In the genomic region with DNA sequence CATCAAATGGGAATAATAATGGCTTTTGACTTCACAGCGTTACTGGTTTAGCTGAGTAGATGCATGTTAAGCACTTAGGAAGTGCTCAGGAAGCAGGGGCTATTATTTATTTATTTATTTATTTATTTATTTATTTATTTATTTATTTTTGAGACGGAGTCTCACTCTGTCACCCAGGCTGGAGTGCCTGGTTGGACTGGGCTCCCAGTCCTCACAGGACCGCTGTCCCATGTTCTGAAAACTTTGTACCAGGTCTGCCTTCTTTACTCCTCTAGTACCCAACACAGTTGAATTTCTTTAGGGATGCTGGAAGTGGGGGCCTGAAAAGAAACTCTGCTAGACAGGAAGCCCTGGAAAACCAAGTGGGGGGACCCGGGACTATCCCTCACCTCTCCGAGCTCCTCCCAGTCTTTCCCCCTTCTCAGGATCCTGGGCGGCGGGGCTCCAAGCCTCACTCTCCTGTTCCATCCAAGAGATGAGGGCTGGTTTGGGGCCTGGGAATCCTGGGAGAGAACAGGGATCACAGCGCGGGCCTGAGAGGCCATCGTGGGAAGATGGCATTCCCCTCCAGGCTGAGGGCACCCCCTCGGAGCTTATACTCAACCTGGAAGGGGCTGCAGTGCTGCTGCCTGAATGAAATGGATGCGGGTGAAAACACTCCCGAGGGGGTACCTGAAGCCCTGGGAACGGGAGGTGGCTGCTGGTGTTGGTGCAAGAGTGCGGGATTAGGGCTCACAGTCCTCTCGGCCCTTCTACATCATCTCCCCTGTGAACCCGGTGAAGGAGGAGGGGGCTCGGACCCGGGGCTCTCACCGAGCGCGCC, we compare ENCODE assay signal across 8 cellular contexts. TPM values are rescaled to one million over a fixed set of nuclear protein-coding genes. Genes with fewer than 3 reads are reported as not detected.
DNase-seq lines count a peak whose midpoint lies in the region; ATAC-seq, FAIRE-seq and TF ChIP-seq lines count a peak whose summit lies in the region.

No MANE protein-coding gene starts in this region.

- intact Hi-C loops in left ventricle myocardium superior (cut with micrococcal nuclease) = no loop called here

- peak overlapping the region; percentile 96 for H3K4me3 Mint-ChIP-seq in activated naive CD8-positive, alpha-beta T cell treated with anti-CD3 and anti-CD28 coated beads, Interleukin-2, amount 50 U/mL, for 24 hours

- POLR2A ChIA-PET in BJ (lab: Charles Lee) = interaction anchor here (0.5 kb wide), 1 partner anchor 24 kb away, joined by 3 read pairs; no protein-coding TSS in a partner anchor

- H3K9ac ChIP-seq in rectal smooth muscle tissue (ENCODE audit: low read length) = peak overlapping the region; percentile 84

- no peaks in the 10 kb centered on the region for H3K36me3 Mint-ChIP-seq in activated naive CD8-positive, alpha-beta T cell treated with anti-CD3 and anti-CD28 coated beads, Interleukin-2, amount 50 U/mL, for 24 hours (ENCODE audit: low read depth)

- H3K4me1 Mint-ChIP-seq in activated naive CD8-positive, alpha-beta T cell treated with anti-CD3 and anti-CD28 coated beads, Interleukin-2, amount 50 U/mL, for 24 hours = peaks cover 61% of the 10 kb centered on the region

- no peaks in the 10 kb centered on the region for H3K9me3 Mint-ChIP-seq in activated naive CD8-positive, alpha-beta T cell treated with anti-CD3 and anti-CD28 coated beads, Interleukin-2, amount 50 U/mL, for 24 hours

- TF ChIP-seq CTCF in BJ (IDR thresholded peaks at IDR 0.05; ENCODE audit: insufficient read depth, low read depth, low read length) = no peak

- peaks cover 5% of the 10 kb centered on the region for H3K4me1 ChIP-seq in rectal smooth muscle tissue (ENCODE audit: control insufficient read depth, insufficient read depth, low read length)

- H3K27me3 Mint-ChIP-seq in activated naive CD8-positive, alpha-beta T cell treated with anti-CD3 and anti-CD28 coated beads, Interleukin-2, amount 50 U/mL, for 24 hours = no peaks in the 10 kb centered on the region

- peak overlapping the region; percentile 90 for H3K27ac ChIP-seq in rectal smooth muscle tissue (ENCODE audit: low read depth, low read length)

- H3K36me3 ChIP-seq in BJ (ENCODE audit: control insufficient read depth, insufficient read depth, low read length) (no peaks in the 10 kb centered on the region; the same call in 1 of the 2 replicates), rectal smooth muscle tissue (ENCODE audit: control insufficient read depth, insufficient read depth, low read length) (no peaks in the 10 kb centered on the region)

- H3K27me3 ChIP-seq in BJ (ENCODE audit: control insufficient read depth, insufficient read depth, low read length) = no peaks in the 10 kb centered on the region
- H3K27me3 ChIP-seq in rectal smooth muscle tissue (ENCODE audit: control insufficient read depth, insufficient read depth, low read length) = no peaks in the 10 kb centered on the region

- no peak for DNase-seq in BJ (ENCODE audit: low read depth)
- DNase-seq in activated naive CD8-positive, alpha-beta T cell treated with anti-CD3 and anti-CD28 coated beads, Interleukin-2, amount 50 U/mL, for 24 hours = no peak
- DNase-seq in left ventricle myocardium superior = peak; percentile 42
- no peak for DNase-seq in activated effector memory CD4-positive, alpha-beta T cell treated with anti-CD3 and anti-CD28 coated beads, Interleukin-2, amount 50 U/mL, for 16 hours
- no peak for DNase-seq in HTR-8/SVneo (ENCODE audit: insufficient read length, low spot score)

- CTCF ChIA-PET in BJ (lab: Yijun Ruan, JAX) = interaction anchor here (1.2 kb wide), 2 partner anchors 14 to 58 kb away, joined by 3 to 4 read pairs; no protein-coding TSS in a partner anchor

- FAIRE-seq in HTR-8/SVneo (lab: Jason Lieb, UNC) = no peak

- peak overlapping the region; percentile 51 for H3K4me3 ChIP-seq in BJ (ENCODE audit: low read depth, low read length)
- peak overlapping the region; percentile 88 for H3K4me3 ChIP-seq in rectal smooth muscle tissue (ENCODE audit: low read length)

- H3K27ac Mint-ChIP-seq in activated naive CD8-positive, alpha-beta T cell treated with anti-CD3 and anti-CD28 coated beads, Interleukin-2, amount 50 U/mL, for 24 hours = peak overlapping the region; percentile 90

- ATAC-seq in HG02973 (IDR thresholded peaks at IDR 0.05; ENCODE audit: unreplicated experiment) (peak; percentile 1), left ventricle myocardium superior (peak; percentile 30), GM18868 (IDR thresholded peaks at IDR 0.05; ENCODE audit: unreplicated experiment) (no peak)
- no peak for ATAC-seq in activated naive CD8-positive, alpha-beta T cell treated with anti-CD3 and anti-CD28 coated beads, Interleukin-2, amount 50 U/mL, for 24 hours

RNA-seq across cellular contexts. Expression of gene ZNF688, which starts 0.7 kb away (rescaled TPM):
- 6.3 and 8.8 TPM in 2 replicates for polyA plus RNA-seq in BJ (2011; rRNA removed)
- polyA minus RNA-seq in BJ (2011; rRNA and poly(A)+ RNA removed) = 1.2 and 2.1 TPM in 2 replicates
- total RNA-seq in left ventricle myocardium superior = 10.0 TPM

RNA-seq across cellular contexts. Expression of gene ZNF764, which starts 12.7 kb away (rescaled TPM):
- polyA plus RNA-seq in BJ (2011; rRNA removed) = 2.3 and 2.6 TPM in 2 replicates
- polyA minus RNA-seq in BJ (2011; rRNA and poly(A)+ RNA removed) = 1.8 and 2.0 TPM in 2 replicates
- 9.1 TPM for total RNA-seq in left ventricle myocardium superior

RNA-seq across cellular contexts. Expression of gene ZNF785, which starts 14.7 kb away (rescaled TPM):
- polyA plus RNA-seq in BJ (2011; rRNA removed) = 6.6 TPM in 2 replicates
- 4.4 and 5.4 TPM in 2 replicates for polyA minus RNA-seq in BJ (2011; rRNA and poly(A)+ RNA removed)
- 7.3 TPM for total RNA-seq in left ventricle myocardium superior

RNA-seq across cellular contexts. Expression of gene ZNF747, which starts 36.2 kb away (rescaled TPM):
- polyA plus RNA-seq in BJ (2011; rRNA removed) = 5.5 and 6.4 TPM in 2 replicates
- 3.8 and 4.9 TPM in 2 replicates for polyA minus RNA-seq in BJ (2011; rRNA and poly(A)+ RNA removed)
- total RNA-seq in left ventricle myocardium superior = 9.0 TPM

RNA-seq across cellular contexts. Expression of gene ZNF689, which starts 39.4 kb away (rescaled TPM):
- polyA plus RNA-seq in BJ (2011; rRNA removed) = 3.6 and 4.1 TPM in 2 replicates
- 4.9 and 10.9 TPM in 2 replicates for polyA minus RNA-seq in BJ (2011; rRNA and poly(A)+ RNA removed)
- total RNA-seq in left ventricle myocardium superior = 4.8 TPM

Comparison
In these comparisons a context has a peak if more than half of its experiments do, and no peak if none do; other contexts are left out.
1. ATAC-seq: peak in HG02973 (single experiment) and left ventricle myocardium superior (single experiment); none in activated naive CD8-positive, alpha-beta T cell treated with anti-CD3 and anti-CD28 coated beads, Interleukin-2, amount 50 U/mL, for 24 hours (single experiment) and GM18868 (single experiment).